15 cellular contexts compared by ENCODE assay signal in genomic region chr20:23160536-23161243, GRCh38.
DNase-seq lines count a peak whose midpoint lies in the region; ATAC-seq, FAIRE-seq and TF ChIP-seq lines count a peak whose summit lies in the region.
"Had no signal": no experiment of that assay in that cellular context is flagged by ENCODE, and none has a peak within 500 bp of the region (broad histone marks: within the 10 kb centered on the region; RNA-seq: fewer than 3 reads in every experiment).

No MANE protein-coding gene starts in this region.

- H3K4me1 ChIP-seq in GM23248 (ENCODE audit: insufficient read depth) (peaks cover 40% of the 10 kb centered on the region), SK-N-SH (ENCODE audit: control insufficient read depth in 1 of 2, insufficient read depth in 2 of 2, low read depth in 1 of 2, low read length in 1 of 2) (peaks cover 0 to 28% of the 10 kb centered on the region in 2 experiments; a peak in 2 of 4 replicates), stomach (peaks cover 6 to 69% (median 48%) of the 10 kb centered on the region in 4 donors)

- 76 to 77% methylated on average over 5 to 6 of the region's 6 CpGs for WGBS in GM23248 (ENCODE audit: low coverage in 1 of 2, low lambda C conversion rate in 2 of 2, missing lambda C conversion rate in 2 of 2), 2 experiments
- WGBS in SK-N-SH (ENCODE audit: low lambda C conversion rate) = 43% methylated on average over 4 of the region's 6 CpGs
- WGBS in stomach, 5 donors = 72 to 77% (median 73%) methylated on average over 6 of the region's 6 CpGs

- FAIRE-seq in GM19239 (lab: Jason Lieb, UNC) = no peak

- no peak for ATAC-seq in GM19351 (IDR thresholded peaks at IDR 0.05; ENCODE audit: unreplicated experiment)
- ATAC-seq in stimulated activated naive B cell treated with anti-CD40 and anti-IgM and Interleukin-4, amounts not matched to agents 10 μg/mL and 1 μg/mL and 100 μg/mL, for 72 hours (replicated peaks) = no peak

- peak; percentile 41 for DNase-seq in GM23248
- no peak for DNase-seq in SK-N-SH
- DNase-seq in fibroblast of the aortic adventitia (ENCODE audit: low read depth) = peak; percentile 55
- peak; percentile 19 for DNase-seq in stomach
- DNase-seq in GM19239 (ENCODE audit: insufficient read length, low spot score) = no peak
- DNase-seq in stimulated activated CD4-positive, alpha-beta T cell treated with anti-CD3 and anti-CD28 coated beads, Interleukin-2, amount 100 ng/mL, for 24 hours = no peak
- DNase-seq in stimulated activated naive B cell treated with anti-CD40 and anti-IgM and Interleukin-4, amounts not matched to agents 10 μg/mL and 1 μg/mL and 100 μg/mL, for 72 hours = no peak
- DNase-seq: activated T-cell treated with anti-CD3 and anti-CD28 coated beads, Interleukin-2, amount 50 U/mL, for 1 hour; COR-L47; foreskin melanocyte; NCI-H1436; T-helper 9 cell had no signal

- no peaks in the 10 kb centered on the region for H3K4me1 Mint-ChIP-seq in stimulated activated naive B cell treated with anti-CD40 and anti-IgM and Interleukin-4, amounts not matched to agents 10 μg/mL and 1 μg/mL and 100 μg/mL, for 72 hours
- H3K4me1 Mint-ChIP-seq: memory B cell had no signal

- H3K9me3 ChIP-seq in GM23248 (ENCODE audit: low read depth) (no peaks in the 10 kb centered on the region), SK-N-SH (no peaks in the 10 kb centered on the region), stomach (no peaks in the 10 kb centered on the region)

- POLR2A ChIA-PET in SK-N-SH (lab: Yijun Ruan, JAX) = no interaction called here

- H3K9me2 ChIP-seq in GM23248 (ENCODE audit: insufficient read depth) (no peaks in the 10 kb centered on the region), SK-N-SH (no peaks in the 10 kb centered on the region)

- H4K20me1 ChIP-seq in GM23248 (ENCODE audit: insufficient read depth) (no peaks in the 10 kb centered on the region), SK-N-SH (ENCODE audit: insufficient read depth) (no peaks in the 10 kb centered on the region)

- no peak for TF ChIP-seq POLR2A in stomach (IDR thresholded peaks at IDR 0.05)

- peak overlapping the region; percentile 34 for H3K4me2 ChIP-seq in GM23248 (ENCODE audit: unreplicated experiment)
- peak overlapping the region; percentile 42 for H3K4me2 ChIP-seq in SK-N-SH

- intact Hi-C loops in stomach (cut with DNase I; ENCODE audit: low total_unique reads) = no loop called here

- peaks cover 0 to 4% of the 10 kb centered on the region in 2 donors for H3K27me3 Mint-ChIP-seq in stimulated activated naive B cell treated with anti-CD40 and anti-IgM and Interleukin-4, amounts not matched to agents 10 μg/mL and 1 μg/mL and 100 μg/mL, for 72 hours

- H3K36me3 Mint-ChIP-seq in stimulated activated naive B cell treated with anti-CD40 and anti-IgM and Interleukin-4, amounts not matched to agents 10 μg/mL and 1 μg/mL and 100 μg/mL, for 72 hours = no peaks in the 10 kb centered on the region
- H3K36me3 Mint-ChIP-seq: brain, memory B cell had no signal

- CTCF ChIA-PET in SK-N-SH (lab: Yijun Ruan, JAX) = no interaction called here

- no peaks in the 10 kb centered on the region for H3K36me3 ChIP-seq in GM23248 (ENCODE audit: low read depth)
- no peaks in the 10 kb centered on the region for H3K36me3 ChIP-seq in SK-N-SH (replicated peaks in 1 of 2; ENCODE audit: control insufficient read depth in 1 of 2, insufficient read depth in 2 of 2, low read length in 1 of 2)
- no peaks in the 10 kb centered on the region for H3K36me3 ChIP-seq in stomach

- H3K4me3 Mint-ChIP-seq in stimulated activated naive B cell treated with anti-CD40 and anti-IgM and Interleukin-4, amounts not matched to agents 10 μg/mL and 1 μg/mL and 100 μg/mL, for 72 hours = no peak overlapping the region
- H3K4me3 Mint-ChIP-seq: brain, memory B cell had no signal

- H3K27ac ChIP-seq in GM23248 = 0 out of 2 replicates have a peak overlapping the region, but pooled peaks have one; percentile 13
- H3K27ac ChIP-seq in SK-N-SH (ENCODE audit: low read depth in 2 of 2, low read length in 1 of 2) = no peak overlapping the region
- peak overlapping the region in 4 of 5 donors; percentile 55 to 69 (median 60) for H3K27ac ChIP-seq in stomach

- H2AFZ ChIP-seq in GM23248 (peak overlapping the region; percentile 23), SK-N-SH (ENCODE audit: low read depth) (peak overlapping the region; percentile 74; the same call in 1 of the 2 replicates)

- in situ Hi-C loops in GM23248 (cut with MboI) = no loop called here

- H3K9ac ChIP-seq in GM23248 (no peak overlapping the region), SK-N-SH (no peak overlapping the region)

- H3F3A ChIP-seq in GM23248 (ENCODE audit: insufficient read depth) (0 out of 2 replicates have a peak, but pooled peaks cover 10% of the 10 kb centered on the region), SK-N-SH (replicated peaks; ENCODE audit: insufficient read depth) (no peaks in the 10 kb centered on the region)

- no peak for TF ChIP-seq CTCF in SK-N-SH (IDR thresholded peaks at IDR 0.05)
- TF ChIP-seq CTCF in fibroblast of the aortic adventitia (IDR thresholded peaks at IDR 0.05; ENCODE audit: insufficient read depth, low read length) = no peak
- TF ChIP-seq CTCF in stomach (IDR thresholded peaks at IDR 0.05) = no peak

- TF ChIP-seq RAD21 in SK-N-SH (IDR thresholded peaks at IDR 0.05; ENCODE audit: low read length) = no peak

- H3K79me2 ChIP-seq in GM23248 (ENCODE audit: insufficient read depth) (no peaks in the 10 kb centered on the region), SK-N-SH (ENCODE audit: insufficient read depth) (no peaks in the 10 kb centered on the region)

- TF ChIP-seq EP300 in SK-N-SH (IDR thresholded peaks at IDR 0.05; ENCODE audit: borderline replicate concordance in 1 of 2, low read depth in 1 of 2, low read length in 1 of 2) (no peak), stomach (IDR thresholded peaks at IDR 0.05) (no peak)

- H3K9me3 Mint-ChIP-seq in stimulated activated naive B cell treated with anti-CD40 and anti-IgM and Interleukin-4, amounts not matched to agents 10 μg/mL and 1 μg/mL and 100 μg/mL, for 72 hours = no peaks in the 10 kb centered on the region
- H3K9me3 Mint-ChIP-seq: brain, memory B cell had no signal

- H3K27ac Mint-ChIP-seq in stimulated activated naive B cell treated with anti-CD40 and anti-IgM and Interleukin-4, amounts not matched to agents 10 μg/mL and 1 μg/mL and 100 μg/mL, for 72 hours = no peak overlapping the region
- H3K27ac Mint-ChIP-seq: memory B cell had no signal

- no peaks in the 10 kb centered on the region for H3K27me3 ChIP-seq in GM23248 (replicated peaks; ENCODE audit: insufficient read depth)
- H3K27me3 ChIP-seq in SK-N-SH (ENCODE audit: insufficient read depth) = no peaks in the 10 kb centered on the region
- H3K27me3 ChIP-seq in stomach = no peaks in the 10 kb centered on the region

- H3K4me3 ChIP-seq in GM23248 (no peak overlapping the region), SK-N-SH (ENCODE audit: low read depth in 2 of 2, low read length in 1 of 2) (no peak overlapping the region), fibroblast of the aortic adventitia (ENCODE audit: low read depth, low read length) (no peak overlapping the region), stomach (no peak overlapping the region)

TF ChIP-seq in SK-N-SH, 30 proteins besides CTCF, POLR2A, EP300 and RAD21:
- TF ChIP-seq YY1 (IDR thresholded peaks at IDR 0.05; ENCODE audit: low read depth) = no peak
- no peak for TF ChIP-seq FOXM1 (IDR thresholded peaks at IDR 0.05; ENCODE audit: low read depth)
- no peak for TF ChIP-seq EZH2phosphoT487 (IDR thresholded peaks at IDR 0.05; ENCODE audit: borderline replicate concordance, low read depth)
- TF ChIP-seq ELF1 (IDR thresholded peaks at IDR 0.05) = no peak
- TF ChIP-seq SIN3A (IDR thresholded peaks at IDR 0.05; ENCODE audit: borderline replicate concordance, low read depth, low read length) = no peak
- no peak for TF ChIP-seq FOSL2 (IDR thresholded peaks at IDR 0.05; ENCODE audit: borderline replicate concordance, low read depth)
- TF ChIP-seq NFIC (IDR thresholded peaks at IDR 0.05; ENCODE audit: borderline replicate concordance) = no peak
- no peak for TF ChIP-seq SMC3 (IDR thresholded peaks at IDR 0.05; ENCODE audit: low read depth, low read length)
- TF ChIP-seq REST (IDR thresholded peaks at IDR 0.05; ENCODE audit: low read depth, low read length) = no peak
- no peak for TF ChIP-seq TCF12 (IDR thresholded peaks at IDR 0.05)
- TF ChIP-seq FOXJ3 (CRISPR knock-in tag; IDR thresholded peaks at IDR 0.05) = no peak
- no peak for TF ChIP-seq USF1 (IDR thresholded peaks at IDR 0.05; ENCODE audit: borderline replicate concordance, low read depth)
TF ChIP-seq in SK-N-SH: peak in this region for 0.

Comparison
In these comparisons a context has a peak if more than half of its experiments do, and no peak if none do; other contexts are left out.
1. DNase-seq: peak in GM23248 (single experiment), fibroblast of the aortic adventitia (single experiment) and stomach (single experiment); none in SK-N-SH (single experiment), GM19239 (single experiment), stimulated activated CD4-positive, alpha-beta T cell treated with anti-CD3 and anti-CD28 coated beads, Interleukin-2, amount 100 ng/mL, for 24 hours (0 of 2) and stimulated activated naive B cell treated with anti-CD40 and anti-IgM and Interleukin-4, amounts not matched to agents 10 μg/mL and 1 μg/mL and 100 μg/mL, for 72 hours (single experiment).
2. H3K27ac ChIP-seq: peak in GM23248 (single experiment) and stomach (4 of 5); none in SK-N-SH (0 of 2).